ENCODE assay signal across 1 cellular context in the genomic region with DNA sequence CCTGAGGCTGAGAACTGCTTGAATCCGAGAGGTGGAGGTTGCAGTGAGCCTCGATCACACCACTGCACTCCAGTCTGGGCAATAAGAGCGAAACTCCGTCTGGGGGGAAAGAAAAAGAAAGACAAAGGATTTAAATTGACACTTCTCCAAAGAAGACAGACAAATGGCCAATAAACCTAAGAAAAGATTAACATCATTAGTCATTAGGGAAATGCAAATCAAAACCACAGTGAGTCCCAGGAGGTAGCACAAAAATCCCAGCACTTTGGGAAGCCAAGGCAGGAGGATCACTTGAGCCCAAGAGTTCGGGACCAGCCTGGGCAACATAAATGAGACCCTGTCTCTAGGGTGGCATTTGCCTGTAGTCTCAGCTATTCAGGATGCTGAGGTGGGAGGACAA.
TF ChIP-seq lines count a peak whose summit lies in the region.

No MANE protein-coding gene starts in this region.

TF ChIP-seq in HepG2, 621 proteins besides CTCF, POLR2A, EP300 and RAD21:
- TF ChIP-seq, protein P1, sequence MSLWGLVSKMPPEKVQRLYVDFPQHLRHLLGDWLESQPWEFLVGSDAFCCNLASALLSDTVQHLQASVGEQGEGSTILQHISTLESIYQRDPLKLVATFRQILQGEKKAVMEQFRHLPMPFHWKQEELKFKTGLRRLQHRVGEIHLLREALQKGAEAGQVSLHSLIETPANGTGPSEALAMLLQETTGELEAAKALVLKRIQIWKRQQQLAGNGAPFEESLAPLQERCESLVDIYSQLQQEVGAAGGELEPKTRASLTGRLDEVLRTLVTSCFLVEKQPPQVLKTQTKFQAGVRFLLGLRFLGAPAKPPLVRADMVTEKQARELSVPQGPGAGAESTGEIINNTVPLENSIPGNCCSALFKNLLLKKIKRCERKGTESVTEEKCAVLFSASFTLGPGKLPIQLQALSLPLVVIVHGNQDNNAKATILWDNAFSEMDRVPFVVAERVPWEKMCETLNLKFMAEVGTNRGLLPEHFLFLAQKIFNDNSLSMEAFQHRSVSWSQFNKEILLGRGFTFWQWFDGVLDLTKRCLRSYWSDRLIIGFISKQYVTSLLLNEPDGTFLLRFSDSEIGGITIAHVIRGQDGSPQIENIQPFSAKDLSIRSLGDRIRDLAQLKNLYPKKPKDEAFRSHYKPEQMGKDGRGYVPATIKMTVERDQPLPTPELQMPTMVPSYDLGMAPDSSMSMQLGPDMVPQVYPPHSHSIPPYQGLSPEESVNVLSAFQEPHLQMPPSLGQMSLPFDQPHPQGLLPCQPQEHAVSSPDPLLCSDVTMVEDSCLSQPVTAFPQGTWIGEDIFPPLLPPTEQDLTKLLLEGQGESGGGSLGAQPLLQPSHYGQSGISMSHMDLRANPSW (CRISPR knock-in tag; IDR thresholded peaks at IDR 0.05; ENCODE audit: borderline replicate concordance), result no peak
